Comparison of ENCODE assay signal across 9 cellular contexts in the genomic region with DNA sequence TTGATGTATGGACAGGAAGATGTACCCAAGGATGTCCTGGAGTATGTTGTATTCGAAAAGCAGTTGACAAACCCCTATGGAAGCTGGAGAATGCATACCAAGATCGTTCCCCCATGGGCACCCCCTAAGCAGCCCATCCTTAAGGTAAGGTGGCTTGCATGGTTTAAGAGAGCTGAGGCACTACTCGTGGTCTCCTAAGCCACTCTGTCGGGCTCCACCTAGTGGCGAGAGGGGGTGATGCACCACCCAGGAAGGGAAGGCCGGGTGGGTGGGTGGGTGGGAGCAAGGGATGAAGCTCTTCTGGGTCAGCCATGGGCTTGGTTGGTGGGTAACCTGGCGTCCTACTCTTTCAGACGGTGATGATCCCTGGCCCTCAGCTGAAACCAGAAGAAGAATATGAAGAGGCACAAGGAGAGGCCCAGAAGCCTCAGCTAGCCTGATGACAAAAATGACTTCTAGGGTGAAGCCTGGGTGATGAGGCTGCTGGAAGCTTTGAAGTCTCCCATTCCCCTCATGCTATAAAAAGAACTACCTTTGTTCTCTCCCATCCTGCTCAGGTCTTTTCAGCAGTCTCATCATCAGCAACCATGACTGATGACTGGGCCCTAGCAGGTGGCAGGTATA. TPM values are rescaled to one million over a fixed set of nuclear protein-coding genes. Genes with fewer than 3 reads are reported as not detected.
A peak's percentile ranks its signal among the peaks of the same experiment; 100 is the strongest.
DNase-seq lines count a peak whose midpoint lies in the region; ATAC-seq lines count a peak whose summit lies in the region.
"Had no signal": no experiment of that assay in that cellular context is flagged by ENCODE, and none has a peak within 500 bp of the region (broad histone marks: within the 10 kb centered on the region; RNA-seq: fewer than 3 reads in every experiment).

No MANE protein-coding gene starts in this region.

- H3K36me3 Mint-ChIP-seq in activated CD4-positive, alpha-beta memory T cell treated with anti-CD3 and anti-CD28 coated beads for 36 hours, result peaks cover 21% of the 10 kb centered on the region

- no peak for ATAC-seq in HG03159 (IDR thresholded peaks at IDR 0.05; ENCODE audit: unreplicated experiment)

- no peaks in the 10 kb centered on the region for H3K9me3 Mint-ChIP-seq in activated CD4-positive, alpha-beta memory T cell treated with anti-CD3 and anti-CD28 coated beads for 36 hours

- POLR2A ChIA-PET in activated CD4-positive, alpha-beta memory T cell treated with anti-CD3 and anti-CD28 coated beads for 36 hours (lab: Charles Lee), result no interaction called here

- no peaks in the 10 kb centered on the region for H3K27me3 Mint-ChIP-seq in activated CD4-positive, alpha-beta memory T cell treated with anti-CD3 and anti-CD28 coated beads for 36 hours

- CTCF ChIA-PET in activated CD4-positive, alpha-beta memory T cell treated with anti-CD3 and anti-CD28 coated beads for 36 hours (lab: Charles Lee), result interaction anchor here (0.7 to 2.4 kb wide), 10 partner anchors 9 to 236 kb away, joined by 3 to 11 read pairs (median 4); a partner anchor contains a TSS

- DNase-seq in NCI-H2029 (lab: John Stamatoyannopoulos, UW) (peak; percentile 16), NCI-H2029 treated with DMSO at 0.1 percent for 48 hours (lab: John Stamatoyannopoulos, UW) (no peak), NCI-H2171 treated with DMSO at 0.1 percent for 48 hours (lab: John Stamatoyannopoulos, UW) (peak; percentile 25), mucosa of gallbladder (ENCODE audit: low spot score) (peak; percentile 48)
- peak; percentile 76 for DNase-seq in activated CD4-positive, alpha-beta memory T cell treated with anti-CD3 and anti-CD28 coated beads for 36 hours
- DNase-seq in effector CD4-positive, alpha-beta T cell, result peak; percentile 65
- peak; percentile 31 to 49 for DNase-seq in stimulated activated CD8-positive, alpha-beta memory T cell treated with anti-CD3 and anti-CD28 coated beads, Interleukin-7, amount 100 ng/mL, for 48 hours (ENCODE audit: extremely low read depth in 1 of 2, low read depth in 1 of 2)

- H3K4me1 Mint-ChIP-seq in activated CD4-positive, alpha-beta memory T cell treated with anti-CD3 and anti-CD28 coated beads for 36 hours (ENCODE audit: low read depth), result no peaks in the 10 kb centered on the region

- no peak overlapping the region for H3K27ac Mint-ChIP-seq in activated CD4-positive, alpha-beta memory T cell treated with anti-CD3 and anti-CD28 coated beads for 36 hours

- H3K4me3 Mint-ChIP-seq in activated CD4-positive, alpha-beta memory T cell treated with anti-CD3 and anti-CD28 coated beads for 36 hours, result no peak overlapping the region

- intact Hi-C loops in activated CD4-positive, alpha-beta memory T cell treated with anti-CD3 and anti-CD28 coated beads for 36 hours (cut with micrococcal nuclease), result no loop called here

RNA-seq across cellular contexts. Expression of a gene that starts 21.5 kb away (rescaled TPM):
- under 1 TPM; 0.02 to 0.10 TPM for total RNA-seq in activated CD4-positive, alpha-beta memory T cell treated with anti-CD3 and anti-CD28 coated beads for 36 hours
- total RNA-seq in mucosa of gallbladder, result 0.23 TPM
- total RNA-seq: glomerular endothelial cell had no signal

RNA-seq across cellular contexts. Expression of a gene that starts 25.3 kb away (rescaled TPM):
- 10 to 100 TPM; 45.0 to 46.6 TPM for total RNA-seq in activated CD4-positive, alpha-beta memory T cell treated with anti-CD3 and anti-CD28 coated beads for 36 hours
- 27.6 TPM for total RNA-seq in mucosa of gallbladder

RNA-seq across cellular contexts. Expression of a gene that starts 29.4 kb away (rescaled TPM):
- 10 to 100 TPM; 18.1 to 21.7 TPM for total RNA-seq in activated CD4-positive, alpha-beta memory T cell treated with anti-CD3 and anti-CD28 coated beads for 36 hours
- total RNA-seq in mucosa of gallbladder, result 19.4 TPM
